27 cellular contexts compared by ENCODE assay signal in genomic region chr9:29778281-29778849, GRCh38.
"Had no signal": no experiment of that assay in that cellular context is flagged by ENCODE, and none has a peak within 500 bp of the region (broad histone marks: within the 10 kb centered on the region; RNA-seq: fewer than 3 reads in every experiment).

No MANE protein-coding gene starts in this region.

- H3K9me3 ChIP-seq: adrenal gland, ascending aorta, breast epithelium, esophagus squamous epithelium had no signal

- FAIRE-seq: frontal cortex had no signal

- H3K27ac ChIP-seq: adrenal gland, ascending aorta, breast epithelium, coronary artery, dorsolateral prefrontal cortex, esophagus squamous epithelium had no signal

- H3K4me1 ChIP-seq: adrenal gland, ascending aorta, breast epithelium had no signal

- H3K4me3 ChIP-seq: adrenal gland, ascending aorta, breast epithelium, coronary artery, dorsolateral prefrontal cortex, esophagus squamous epithelium had no signal

- DNase-seq: activated CD4-positive, alpha-beta memory T cell treated with anti-CD3 and anti-CD28 coated beads for 36 hours; activated CD4-positive, alpha-beta T cell treated with anti-CD3 and anti-CD28 coated beads for 36 hours; activated CD4-positive, alpha-beta T cell treated with anti-CD3 and anti-CD28 coated beads, Interleukin-2, amount 10 ng/mL, durations not matched to agents 24 days and 14 days; activated CD4-positive, CD25-positive, alpha-beta regulatory T cell; activated CD4-positive, CD25-positive, alpha-beta regulatory T cell treated with anti-CD3 and anti-CD28 coated beads, Interleukin-2, amount 50 U/mL, for 72 hours; activated CD8-positive, alpha-beta memory T cell treated with anti-CD3 and anti-CD28 coated beads, Interleukin-2, amount 10 ng/mL, durations not matched to agents 7 days and 5 days; activated CD8-positive, alpha-beta memory T cell treated with anti-CD3 and anti-CD28 coated beads, Interleukin-2, amount 50 U/mL, for 4 hours; activated CD8-positive, alpha-beta T cell treated with anti-CD3 and anti-CD28 coated beads, Interleukin-2, amount 10 ng/mL, durations not matched to agents 7 days and 5 days; activated effector memory CD4-positive, alpha-beta T cell treated with anti-CD3 and anti-CD28 coated beads, Interleukin-2, amount 50 U/mL, for 16 hours; activated naive CD4-positive, alpha-beta T cell treated with anti-CD3 and anti-CD28 coated beads for 36 hours; activated naive CD8-positive, alpha-beta T cell treated with anti-CD3 and anti-CD28 coated beads for 36 hours; activated naive CD8-positive, alpha-beta T cell treated with anti-CD3 and anti-CD28 coated beads, Interleukin-2, amount 50 U/mL, for 24 hours; activated T-cell treated with anti-CD3 and anti-CD28 coated beads, Interleukin-2, amount 50 U/mL, for 1 hour; activated T-cell treated with anti-CD3 and anti-CD28 coated beads, Interleukin-2, amount 50 U/mL, for 48 hours; adrenal gland; dorsolateral prefrontal cortex; effector memory CD4-positive, alpha-beta T cell; endodermal cell; erythroblast; esophagus squamous epithelium; foreskin fibroblast; head of caudate nucleus; T-helper 2 cell had no signal

- ATAC-seq: activated CD4-positive, alpha-beta T cell treated with anti-CD3 and anti-CD28 coated beads for 36 hours; activated CD8-positive, alpha-beta memory T cell treated with anti-CD3 and anti-CD28 coated beads, Interleukin-2, amount 10 ng/mL, durations not matched to agents 7 days and 5 days; activated CD8-positive, alpha-beta T cell treated with anti-CD3 and anti-CD28 coated beads, Interleukin-2, amount 10 ng/mL, durations not matched to agents 7 days and 5 days; activated naive CD8-positive, alpha-beta T cell treated with anti-CD3 and anti-CD28 coated beads, Interleukin-2, amount 50 U/mL, for 24 hours had no signal

- H3K27me3 ChIP-seq: adrenal gland, ascending aorta, breast epithelium, dorsolateral prefrontal cortex, esophagus squamous epithelium had no signal

- H3K36me3 ChIP-seq: adrenal gland, ascending aorta, breast epithelium, esophagus squamous epithelium had no signal
